9 cellular contexts compared by ENCODE assay signal in the genomic region with DNA sequence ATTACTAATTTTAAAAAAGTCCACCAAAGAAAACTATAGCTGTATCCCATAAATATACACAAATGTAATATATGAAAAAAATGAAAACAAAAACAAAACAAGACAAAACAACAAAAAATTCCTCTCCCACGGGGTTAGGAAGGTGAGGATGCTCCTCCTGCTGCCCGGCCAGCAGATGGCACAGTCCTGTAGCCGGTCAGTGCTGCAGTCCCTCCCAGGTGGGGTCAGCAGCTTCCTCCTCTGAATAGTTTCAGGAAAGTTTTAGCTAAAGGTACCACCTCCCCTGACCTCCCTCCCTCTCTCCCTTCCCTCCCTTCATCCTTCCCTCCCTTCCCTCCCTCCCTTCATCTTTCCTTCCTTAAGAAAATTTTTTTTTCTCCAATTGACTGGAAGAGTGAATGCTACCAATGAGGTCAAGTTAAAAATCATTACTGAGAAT.
DNase-seq lines count a peak whose midpoint lies in the region; ATAC-seq and TF ChIP-seq lines count a peak whose summit lies in the region.
"Had no signal": no experiment of that assay in that cellular context is flagged by ENCODE, and none has a peak within 500 bp of the region (broad histone marks: within the 10 kb centered on the region; RNA-seq: fewer than 3 reads in every experiment).

No MANE protein-coding gene starts in this region.

- H3K4me1 ChIP-seq in endodermal cell (ENCODE audit: control insufficient read depth, insufficient read depth, low read length) = no peaks in the 10 kb centered on the region

- no peaks in the 10 kb centered on the region for H3K36me3 Mint-ChIP-seq in endodermal cell (ENCODE audit: low read depth)
- peaks cover 24% of the 10 kb centered on the region for H3K36me3 Mint-ChIP-seq in osteocyte (ENCODE audit: unreplicated experiment)
- H3K36me3 Mint-ChIP-seq: activated naive CD8-positive, alpha-beta T cell had no signal

- 13% methylated on average over 3 of the region's 3 CpGs; no CpG with 5 or more reads in 1 of the 2 experiments for WGBS in endodermal cell (ENCODE audit: insufficient coverage in 1 of 2, insufficient read length in 1 of 2), 2 experiments

- H3K36me3 ChIP-seq in endodermal cell (ENCODE audit: control insufficient read depth, insufficient read depth, low read length) = no peaks in the 10 kb centered on the region

- TF ChIP-seq CTCF in NB4 (IDR thresholded peaks at IDR 0.05; ENCODE audit: low read depth, low read length) (peak; percentile 42), endodermal cell (conservative IDR thresholded peaks at IDR 0.05) (peak; percentile 90), osteocyte (IDR thresholded peaks at IDR 0.05) (peak; percentile 72)

- H3K4me3 ChIP-seq in NB4 (ENCODE audit: low read depth, low read length) (no peak overlapping the region), endodermal cell (ENCODE audit: low read length) (no peak overlapping the region)

- ATAC-seq in GM21423 (IDR thresholded peaks at IDR 0.05; ENCODE audit: unreplicated experiment) (no peak), GM18909 (IDR thresholded peaks at IDR 0.05; ENCODE audit: poor library complexity, unreplicated experiment) (no peak)

- H3K27me3 Mint-ChIP-seq in endodermal cell (ENCODE audit: insufficient read depth) (no peaks in the 10 kb centered on the region), osteocyte (ENCODE audit: unreplicated experiment) (no peaks in the 10 kb centered on the region)

- DNase-seq in ELF-1 (ENCODE audit: low read depth, low spot score) = peak; percentile 45
- peak; percentile 21 for DNase-seq in NB4 (ENCODE audit: low read depth)
- DNase-seq in endodermal cell = peak; percentile 86
- DNase-seq in osteocyte (ENCODE audit: extremely low spot score, unreplicated experiment) = no peak
- no peak for DNase-seq in T1000 (lab: John Stamatoyannopoulos, UW)
- DNase-seq in activated CD4-positive, alpha-beta T cell treated with anti-CD3 and anti-CD28 coated beads for 48 hours = no peak

- no peak overlapping the region for H3K9ac ChIP-seq in endodermal cell (ENCODE audit: extremely low read depth, low read length, poor library complexity, severe bottlenecking)

- H3K27me3 ChIP-seq in endodermal cell (ENCODE audit: control insufficient read depth, insufficient read depth, low read length, poor library complexity, severe bottlenecking) = no peaks in the 10 kb centered on the region

- H3K27ac ChIP-seq in endodermal cell (ENCODE audit: low read depth, low read length) = no peak overlapping the region

- H3K4me3 Mint-ChIP-seq in endodermal cell (no peak overlapping the region), osteocyte (ENCODE audit: unreplicated experiment) (peak overlapping the region; percentile 39)
- H3K4me3 Mint-ChIP-seq: activated naive CD8-positive, alpha-beta T cell had no signal

- no peak for TF ChIP-seq POLR2A in NB4 (IDR thresholded peaks at IDR 0.05; ENCODE audit: extremely low read depth, insufficient read length)

- H3K27ac Mint-ChIP-seq in endodermal cell (no peak overlapping the region), osteocyte (ENCODE audit: unreplicated experiment) (peak overlapping the region; percentile 84)
- H3K27ac Mint-ChIP-seq: activated naive CD8-positive, alpha-beta T cell had no signal

- H3K4me1 Mint-ChIP-seq in endodermal cell (peaks cover 18% of the 10 kb centered on the region), osteocyte (ENCODE audit: unreplicated experiment) (peaks cover 55% of the 10 kb centered on the region)

- H3K9me3 ChIP-seq in endodermal cell (ENCODE audit: control insufficient read depth, low read length) = no peaks in the 10 kb centered on the region

- H3K9me3 Mint-ChIP-seq in endodermal cell = no peaks in the 10 kb centered on the region
- peaks cover 3% of the 10 kb centered on the region for H3K9me3 Mint-ChIP-seq in osteocyte (ENCODE audit: unreplicated experiment)

Comparison
In these comparisons a context has a peak if more than half of its experiments do, and no peak if none do; other contexts are left out.
1. DNase-seq: peak in ELF-1 (single experiment), NB4 (single experiment) and endodermal cell (single experiment); none in osteocyte (single experiment), T1000 (single experiment) and activated CD4-positive, alpha-beta T cell treated with anti-CD3 and anti-CD28 coated beads for 48 hours (single experiment).
2. Peak in every context shown above with its lines, with median percentiles within 50 percentile points of each other: CTCF ChIP-seq.